ENCODE assay signal across 1 cellular context in genomic region chr6:106056060-106056737, GRCh38.
TF ChIP-seq lines count a peak whose summit lies in the region.

No MANE protein-coding gene starts in this region.

TF ChIP-seq in HCT116, 20 proteins besides CTCF, POLR2A, EP300 and RAD21 (continued from another document):
- no peak for TF ChIP-seq SIN3A (IDR thresholded peaks at IDR 0.05; ENCODE audit: low read depth)
